Comparison of ENCODE assay signal across 26 cellular contexts in genomic region chr1:207364622-207365021, GRCh38.
"Had no signal": no experiment of that assay in that cellular context is flagged by ENCODE, and none has a peak within 500 bp of the region (broad histone marks: within the 10 kb centered on the region; RNA-seq: fewer than 3 reads in every experiment).

No MANE protein-coding gene starts in this region.

- H3K4me3 ChIP-seq: adrenal gland, body of pancreas, MG63 had no signal

- H3K27me3 ChIP-seq: adrenal gland, body of pancreas, MG63 had no signal

- DNase-seq: activated CD4-positive, alpha-beta T cell treated with anti-CD3 and anti-CD28 coated beads, Interleukin-2, amount 50 U/mL, for 1 hour; activated CD4-positive, CD25-positive, alpha-beta regulatory T cell; activated CD8-positive, alpha-beta memory T cell treated with anti-CD3 and anti-CD28 coated beads, Interleukin-2, amount 50 U/mL, for 4 hours; activated CD8-positive, alpha-beta T cell treated with anti-CD3 and anti-CD28 coated beads for 36 hours; activated naive CD4-positive, alpha-beta T cell treated with anti-CD3 and anti-CD28 coated beads, Interleukin-2, amount 50 U/mL, for 16 hours; activated naive CD8-positive, alpha-beta T cell treated with anti-CD3 and anti-CD28 coated beads, Interleukin-2, amount 10 ng/mL, durations not matched to agents 7 days and 5 days; activated T-cell treated with anti-CD3 and anti-CD28 coated beads, Interleukin-2, amount 50 U/mL, for 72 hours; adrenal gland; aorta; body of pancreas; central memory CD4-positive, alpha-beta T cell; cortex of kidney; MG63; NCI-H1105; NCI-H1436; NCI-H1694 treated with DMSO at 0.1 percent for 48 hours; NCI-H2029 treated with DMSO at 0.1 percent for 48 hours; NCI-H510A treated with DMSO at 0.1 percent for 48 hours; NCI-H69; PC-3; SHP77 treated with DMSO at 0.1 percent for 48 hours; T1000 had no signal

- ATAC-seq: body of pancreas, PC-3 had no signal

- H3K9me3 ChIP-seq: adrenal gland, body of pancreas, MG63 had no signal

- H3K27me3 Mint-ChIP-seq: activated CD8-positive, alpha-beta T cell treated with anti-CD3 and anti-CD28 coated beads for 36 hours; activated naive CD8-positive, alpha-beta T cell treated with anti-CD3 and anti-CD28 coated beads, Interleukin-2, amount 10 ng/mL, durations not matched to agents 7 days and 5 days had no signal

- H3K4me1 ChIP-seq: adrenal gland, body of pancreas had no signal

- H3K27ac ChIP-seq: adrenal gland, body of pancreas, VCaP had no signal

- H3K27ac Mint-ChIP-seq: activated CD8-positive, alpha-beta T cell treated with anti-CD3 and anti-CD28 coated beads for 36 hours; activated naive CD8-positive, alpha-beta T cell treated with anti-CD3 and anti-CD28 coated beads, Interleukin-2, amount 10 ng/mL, durations not matched to agents 7 days and 5 days; activated T-cell treated with anti-CD3 and anti-CD28 coated beads, Interleukin-2, amount 50 U/mL, for 72 hours; T-helper 1 cell treated with Interleukin-12 subunit alpha and Interleukin-12 subunit beta and Interleukin-4 antibody, amounts not matched to agents 30 μg/mL and 1 μg/mL, for 36 hours had no signal

- FAIRE-seq: bronchial epithelial cell, RCC 7860 had no signal

- H3K4me3 Mint-ChIP-seq: activated CD8-positive, alpha-beta T cell treated with anti-CD3 and anti-CD28 coated beads for 36 hours; activated naive CD8-positive, alpha-beta T cell treated with anti-CD3 and anti-CD28 coated beads, Interleukin-2, amount 10 ng/mL, durations not matched to agents 7 days and 5 days; activated T-cell treated with anti-CD3 and anti-CD28 coated beads, Interleukin-2, amount 50 U/mL, for 72 hours; T-helper 1 cell treated with Interleukin-12 subunit alpha and Interleukin-12 subunit beta and Interleukin-4 antibody, amounts not matched to agents 30 μg/mL and 1 μg/mL, for 36 hours had no signal
